In the genomic region with DNA sequence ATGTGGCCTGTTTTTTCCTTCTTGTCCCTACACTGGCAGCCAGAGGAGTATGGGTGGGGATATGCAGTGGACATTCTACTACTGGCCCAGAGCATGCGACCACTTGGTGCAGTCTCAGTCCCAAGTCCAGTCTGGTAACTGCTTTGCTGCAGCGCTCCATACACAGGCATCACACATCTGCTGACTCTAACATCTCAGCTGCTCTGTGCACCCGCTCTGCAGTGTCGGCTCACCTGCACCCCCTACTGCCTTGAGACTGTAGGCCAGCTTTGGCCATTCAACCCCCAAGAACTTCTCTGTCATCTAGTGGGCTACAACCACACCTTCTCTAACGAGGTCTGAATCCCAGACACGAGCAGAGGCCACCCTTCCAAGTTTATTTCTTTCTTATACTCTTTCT, we compare ENCODE assay signal across 1 cellular context.
TF ChIP-seq lines count a peak whose summit lies in the region.

No MANE protein-coding gene starts in this region.

TF ChIP-seq in K562, 482 proteins besides CTCF, POLR2A, EP300 and RAD21 (continued from another document):
- no peak for TF ChIP-seq SP1 (CRISPR knock-in tag; IDR thresholded peaks at IDR 0.05)
